1 cellular context compared by ENCODE assay signal in the genomic region with DNA sequence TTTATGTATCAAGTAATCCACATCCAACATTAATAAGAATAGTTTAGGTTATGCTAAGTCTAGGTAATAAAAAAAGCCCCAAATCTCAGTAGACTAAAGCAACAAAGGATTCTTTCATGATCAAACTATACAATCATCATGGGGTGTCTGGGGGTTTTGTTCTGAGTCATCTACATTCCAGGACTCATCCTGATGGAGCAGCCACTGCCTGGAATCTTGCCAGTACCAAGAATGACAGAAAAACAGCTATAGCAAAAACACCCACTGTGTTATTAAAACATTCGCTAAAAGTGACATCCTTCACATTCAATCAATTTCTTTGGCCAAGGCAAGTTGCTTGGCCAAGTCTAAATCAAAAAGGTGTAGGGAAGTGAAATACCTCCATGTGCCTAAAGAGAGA.
TF ChIP-seq lines count a peak whose summit lies in the region.

No MANE protein-coding gene starts in this region.

TF ChIP-seq in GM12878, 131 proteins besides CTCF, POLR2A, EP300 and RAD21:
- TF ChIP-seq MTA2 (IDR thresholded peaks at IDR 0.05; ENCODE audit: low read depth) (0 out of 2 replicates have a peak, but pooled peaks have one; percentile 14), IKZF2 (IDR thresholded peaks at IDR 0.05) (peak in 1 of 2 experiments; percentile 35; a peak in 1 of 4 replicates), IKZF1 (conservative IDR thresholded peaks at IDR 0.05) (peak; percentile 28; the same call in 1 of the 2 replicates), DPF2 (IDR thresholded peaks at IDR 0.05) (peak; percentile 49; the same call in 1 of the 2 replicates), SPI1 (IDR thresholded peaks at IDR 0.05; ENCODE audit: borderline replicate concordance, insufficient read depth, low read depth, low read length) (peak; percentile 58; the same call in 1 of the 2 replicates), BMI1 (IDR thresholded peaks at IDR 0.05; ENCODE audit: borderline replicate concordance) (no peak)
- TF ChIP-seq, protein P1, sequence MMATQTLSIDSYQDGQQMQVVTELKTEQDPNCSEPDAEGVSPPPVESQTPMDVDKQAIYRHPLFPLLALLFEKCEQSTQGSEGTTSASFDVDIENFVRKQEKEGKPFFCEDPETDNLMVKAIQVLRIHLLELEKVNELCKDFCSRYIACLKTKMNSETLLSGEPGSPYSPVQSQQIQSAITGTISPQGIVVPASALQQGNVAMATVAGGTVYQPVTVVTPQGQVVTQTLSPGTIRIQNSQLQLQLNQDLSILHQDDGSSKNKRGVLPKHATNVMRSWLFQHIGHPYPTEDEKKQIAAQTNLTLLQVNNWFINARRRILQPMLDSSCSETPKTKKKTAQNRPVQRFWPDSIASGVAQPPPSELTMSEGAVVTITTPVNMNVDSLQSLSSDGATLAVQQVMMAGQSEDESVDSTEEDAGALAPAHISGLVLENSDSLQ (IDR thresholded peaks at IDR 0.05) = no peak
TF ChIP-seq in GM12878: peak in this region for 5.
